Comparison of ENCODE assay signal across 1 cellular context in the genomic region with DNA sequence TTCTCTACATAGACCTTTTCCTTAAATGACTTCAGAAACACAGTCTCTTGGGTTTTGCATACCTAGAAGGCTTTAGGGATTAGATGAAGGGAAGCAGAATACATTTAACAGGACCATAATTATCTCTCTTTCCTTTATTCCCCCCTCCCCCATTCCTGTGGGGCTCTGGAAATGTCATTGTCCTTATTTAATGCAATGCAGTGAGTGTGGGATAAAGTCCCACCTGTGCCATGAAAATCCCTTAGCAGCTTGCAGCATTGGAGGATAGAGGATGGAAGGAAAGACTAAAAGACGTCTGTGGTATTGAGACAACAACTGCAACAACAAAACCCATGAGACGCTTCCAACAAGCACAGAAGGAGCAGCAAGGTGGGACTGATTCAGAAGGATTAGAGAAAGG.
TF ChIP-seq lines count a peak whose summit lies in the region.

No MANE protein-coding gene starts in this region.

TF ChIP-seq in GM23338, 12 proteins besides CTCF, POLR2A, EP300 and RAD21 (continued from another document):
- TF ChIP-seq, protein P1, sequence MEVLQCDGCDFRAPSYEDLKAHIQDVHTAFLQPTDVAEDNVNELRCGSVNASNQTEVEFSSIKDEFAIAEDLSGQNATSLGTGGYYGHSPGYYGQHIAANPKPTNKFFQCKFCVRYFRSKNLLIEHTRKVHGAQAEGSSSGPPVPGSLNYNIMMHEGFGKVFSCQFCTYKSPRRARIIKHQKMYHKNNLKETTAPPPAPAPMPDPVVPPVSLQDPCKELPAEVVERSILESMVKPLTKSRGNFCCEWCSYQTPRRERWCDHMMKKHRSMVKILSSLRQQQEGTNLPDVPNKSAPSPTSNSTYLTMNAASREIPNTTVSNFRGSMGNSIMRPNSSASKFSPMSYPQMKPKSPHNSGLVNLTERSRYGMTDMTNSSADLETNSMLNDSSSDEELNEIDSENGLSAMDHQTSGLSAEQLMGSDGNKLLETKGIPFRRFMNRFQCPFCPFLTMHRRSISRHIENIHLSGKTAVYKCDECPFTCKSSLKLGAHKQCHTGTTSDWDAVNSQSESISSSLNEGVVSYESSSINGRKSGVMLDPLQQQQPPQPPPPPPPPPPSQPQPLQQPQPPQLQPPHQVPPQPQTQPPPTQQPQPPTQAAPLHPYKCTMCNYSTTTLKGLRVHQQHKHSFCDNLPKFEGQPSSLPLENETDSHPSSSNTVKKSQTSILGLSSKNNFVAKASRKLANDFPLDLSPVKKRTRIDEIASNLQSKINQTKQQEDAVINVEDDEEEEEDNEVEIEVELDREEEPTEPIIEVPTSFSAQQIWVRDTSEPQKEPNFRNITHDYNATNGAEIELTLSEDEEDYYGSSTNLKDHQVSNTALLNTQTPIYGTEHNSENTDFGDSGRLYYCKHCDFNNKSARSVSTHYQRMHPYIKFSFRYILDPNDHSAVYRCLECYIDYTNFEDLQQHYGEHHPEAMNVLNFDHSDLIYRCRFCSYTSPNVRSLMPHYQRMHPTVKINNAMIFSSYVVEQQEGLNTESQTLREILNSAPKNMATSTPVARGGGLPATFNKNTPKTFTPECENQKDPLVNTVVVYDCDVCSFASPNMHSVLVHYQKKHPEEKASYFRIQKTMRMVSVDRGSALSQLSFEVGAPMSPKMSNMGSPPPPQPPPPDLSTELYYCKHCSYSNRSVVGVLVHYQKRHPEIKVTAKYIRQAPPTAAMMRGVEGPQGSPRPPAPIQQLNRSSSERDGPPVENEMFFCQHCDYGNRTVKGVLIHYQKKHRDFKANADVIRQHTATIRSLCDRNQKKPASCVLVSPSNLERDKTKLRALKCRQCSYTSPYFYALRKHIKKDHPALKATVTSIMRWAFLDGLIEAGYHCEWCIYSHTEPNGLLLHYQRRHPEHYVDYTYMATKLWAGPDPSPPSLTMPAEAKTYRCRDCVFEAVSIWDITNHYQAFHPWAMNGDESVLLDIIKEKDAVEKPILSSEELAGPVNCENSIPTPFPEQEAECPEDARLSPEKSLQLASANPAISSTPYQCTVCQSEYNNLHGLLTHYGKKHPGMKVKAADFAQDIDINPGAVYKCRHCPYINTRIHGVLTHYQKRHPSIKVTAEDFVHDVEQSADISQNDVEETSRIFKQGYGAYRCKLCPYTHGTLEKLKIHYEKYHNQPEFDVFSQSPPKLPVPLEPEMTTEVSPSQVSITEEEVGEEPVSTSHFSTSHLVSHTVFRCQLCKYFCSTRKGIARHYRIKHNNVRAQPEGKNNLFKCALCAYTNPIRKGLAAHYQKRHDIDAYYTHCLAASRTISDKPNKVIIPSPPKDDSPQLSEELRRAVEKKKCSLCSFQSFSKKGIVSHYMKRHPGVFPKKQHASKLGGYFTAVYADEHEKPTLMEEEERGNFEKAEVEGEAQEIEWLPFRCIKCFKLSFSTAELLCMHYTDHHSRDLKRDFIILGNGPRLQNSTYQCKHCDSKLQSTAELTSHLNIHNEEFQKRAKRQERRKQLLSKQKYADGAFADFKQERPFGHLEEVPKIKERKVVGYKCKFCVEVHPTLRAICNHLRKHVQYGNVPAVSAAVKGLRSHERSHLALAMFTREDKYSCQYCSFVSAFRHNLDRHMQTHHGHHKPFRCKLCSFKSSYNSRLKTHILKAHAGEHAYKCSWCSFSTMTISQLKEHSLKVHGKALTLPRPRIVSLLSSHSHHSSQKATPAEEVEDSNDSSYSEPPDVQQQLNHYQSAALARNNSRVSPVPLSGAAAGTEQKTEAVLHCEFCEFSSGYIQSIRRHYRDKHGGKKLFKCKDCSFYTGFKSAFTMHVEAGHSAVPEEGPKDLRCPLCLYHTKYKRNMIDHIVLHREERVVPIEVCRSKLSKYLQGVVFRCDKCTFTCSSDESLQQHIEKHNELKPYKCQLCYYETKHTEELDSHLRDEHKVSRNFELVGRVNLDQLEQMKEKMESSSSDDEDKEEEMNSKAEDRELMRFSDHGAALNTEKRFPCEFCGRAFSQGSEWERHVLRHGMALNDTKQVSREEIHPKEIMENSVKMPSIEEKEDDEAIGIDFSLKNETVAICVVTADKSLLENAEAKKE (CRISPR knock-in tag; IDR thresholded peaks at IDR 0.05): no peak
- TF ChIP-seq, protein P2, sequence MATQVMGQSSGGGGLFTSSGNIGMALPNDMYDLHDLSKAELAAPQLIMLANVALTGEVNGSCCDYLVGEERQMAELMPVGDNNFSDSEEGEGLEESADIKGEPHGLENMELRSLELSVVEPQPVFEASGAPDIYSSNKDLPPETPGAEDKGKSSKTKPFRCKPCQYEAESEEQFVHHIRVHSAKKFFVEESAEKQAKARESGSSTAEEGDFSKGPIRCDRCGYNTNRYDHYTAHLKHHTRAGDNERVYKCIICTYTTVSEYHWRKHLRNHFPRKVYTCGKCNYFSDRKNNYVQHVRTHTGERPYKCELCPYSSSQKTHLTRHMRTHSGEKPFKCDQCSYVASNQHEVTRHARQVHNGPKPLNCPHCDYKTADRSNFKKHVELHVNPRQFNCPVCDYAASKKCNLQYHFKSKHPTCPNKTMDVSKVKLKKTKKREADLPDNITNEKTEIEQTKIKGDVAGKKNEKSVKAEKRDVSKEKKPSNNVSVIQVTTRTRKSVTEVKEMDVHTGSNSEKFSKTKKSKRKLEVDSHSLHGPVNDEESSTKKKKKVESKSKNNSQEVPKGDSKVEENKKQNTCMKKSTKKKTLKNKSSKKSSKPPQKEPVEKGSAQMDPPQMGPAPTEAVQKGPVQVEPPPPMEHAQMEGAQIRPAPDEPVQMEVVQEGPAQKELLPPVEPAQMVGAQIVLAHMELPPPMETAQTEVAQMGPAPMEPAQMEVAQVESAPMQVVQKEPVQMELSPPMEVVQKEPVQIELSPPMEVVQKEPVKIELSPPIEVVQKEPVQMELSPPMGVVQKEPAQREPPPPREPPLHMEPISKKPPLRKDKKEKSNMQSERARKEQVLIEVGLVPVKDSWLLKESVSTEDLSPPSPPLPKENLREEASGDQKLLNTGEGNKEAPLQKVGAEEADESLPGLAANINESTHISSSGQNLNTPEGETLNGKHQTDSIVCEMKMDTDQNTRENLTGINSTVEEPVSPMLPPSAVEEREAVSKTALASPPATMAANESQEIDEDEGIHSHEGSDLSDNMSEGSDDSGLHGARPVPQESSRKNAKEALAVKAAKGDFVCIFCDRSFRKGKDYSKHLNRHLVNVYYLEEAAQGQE (IDR thresholded peaks at IDR 0.05; ENCODE audit: unreplicated experiment): no peak
- TF ChIP-seq EZH2phosphoT487 (IDR thresholded peaks at IDR 0.05; ENCODE audit: unreplicated experiment) (no peak), EZH2 (IDR thresholded peaks at IDR 0.05; ENCODE audit: low read depth, unreplicated experiment) (no peak)
TF ChIP-seq in GM23338: peak in this region for 0.
